In genomic region chr9:68366933-68367534, GRCh38 we compare ENCODE assay signal across 10 cellular contexts. TPM values are rescaled to one million over a fixed set of nuclear protein-coding genes. Genes with fewer than 3 reads are reported as not detected.
DNase-seq lines count a peak whose midpoint lies in the region; ATAC-seq and TF ChIP-seq lines count a peak whose summit lies in the region.
"Not testable (repeated sequence)": the region's sequence is repeated elsewhere in the genome, so short reads cannot be mapped to it uniquely, and the experiment has no call there.
"Had no signal": no experiment of that assay in that cellular context is flagged by ENCODE, and none has a peak within 500 bp of the region (broad histone marks: within the 10 kb centered on the region; RNA-seq: fewer than 3 reads in every experiment).

No MANE protein-coding gene starts in this region.

- not testable (repeated sequence) for TF ChIP-seq CTCF in CD14-positive monocyte (IDR thresholded peaks at IDR 0.05)

- not testable (repeated sequence) for H3K4me1 ChIP-seq in right cardiac atrium (ENCODE audit: control insufficient read depth, insufficient read depth, low read length)

- not testable (repeated sequence) for H3K9me3 ChIP-seq in right cardiac atrium (ENCODE audit: control insufficient read depth, low read length)

- POLR2A ChIA-PET in activated CD4-positive, alpha-beta memory T cell treated with anti-CD3 and anti-CD28 coated beads, Interleukin-2, amount 10 ng/mL, durations not matched to agents 7 days and 5 days (lab: Charles Lee) = not testable (repeated sequence)
- POLR2A ChIA-PET in naive thymus-derived CD8-positive, alpha-beta T cell (lab: Charles Lee) = interaction anchor here (0.6 kb wide), 1 partner anchor 506 kb away, joined by 4 read pairs; no protein-coding TSS in a partner anchor

- DNase-seq in CD14-positive monocyte (ENCODE audit: low spot score); central memory CD8-positive, alpha-beta T cell (ENCODE audit: low spot score in 2 of 2); right cardiac atrium; stimulated activated naive CD8-positive, alpha-beta T cell treated with anti-CD3 and anti-CD28 coated beads, Interleukin-15, Interleukin-2, amounts not matched to agents 100 U/mL and 50 U/mL, for 24 hours: not testable (repeated sequence)
- DNase-seq in KBM-7 = peak; percentile 3
- peak; percentile 16 for DNase-seq in activated CD4-positive, alpha-beta memory T cell treated with anti-CD3 and anti-CD28 coated beads, Interleukin-2, amount 10 ng/mL, durations not matched to agents 7 days and 5 days
- DNase-seq in naive thymus-derived CD8-positive, alpha-beta T cell = peak in 2 of 10 donors; percentile 6 to 17

- H3K9me3 Mint-ChIP-seq in CD14-positive monocyte; activated CD4-positive, alpha-beta memory T cell treated with anti-CD3 and anti-CD28 coated beads, Interleukin-2, amount 10 ng/mL, durations not matched to agents 7 days and 5 days; central memory CD8-positive, alpha-beta T cell; naive thymus-derived CD8-positive, alpha-beta T cell: not testable (repeated sequence)

- intact Hi-C loops in CD14-positive monocyte (cut with micrococcal nuclease); right cardiac atrium (cut with DNase I): not testable (repeated sequence)

- not testable (repeated sequence) for H3K27ac ChIP-seq in right cardiac atrium (ENCODE audit: low read length)

- not testable (repeated sequence) for H3K27me3 ChIP-seq in right cardiac atrium (ENCODE audit: control insufficient read depth, insufficient read depth)

- not testable (repeated sequence) for H3K27me3 Mint-ChIP-seq in CD14-positive monocyte (ENCODE audit: low read depth in 3 of 3); activated CD4-positive, alpha-beta memory T cell treated with anti-CD3 and anti-CD28 coated beads, Interleukin-2, amount 10 ng/mL, durations not matched to agents 7 days and 5 days; central memory CD8-positive, alpha-beta T cell
- peaks cover 0 to 11% (median 2%) of the 10 kb centered on the region in 5 donors for H3K27me3 Mint-ChIP-seq in naive thymus-derived CD8-positive, alpha-beta T cell

- ATAC-seq in GM19452 (IDR thresholded peaks at IDR 0.05; ENCODE audit: unreplicated experiment) (peak; percentile 64), right cardiac atrium (peak; percentile 73 to 82)
- ATAC-seq in central memory CD8-positive, alpha-beta T cell (replicated peaks; ENCODE audit: extremely low read depth, poor library complexity, severe bottlenecking) = peak; percentile 94
- ATAC-seq in naive thymus-derived CD8-positive, alpha-beta T cell = peak; percentile 80 to 88
- ATAC-seq in stimulated activated naive CD8-positive, alpha-beta T cell treated with anti-CD3 and anti-CD28 coated beads, Interleukin-15, Interleukin-2, amounts not matched to agents 100 U/mL and 50 U/mL, for 24 hours = peak; percentile 73

- peak overlapping the region in 6 of 7 donors; percentile 30 to 83 (median 68) for H3K27ac Mint-ChIP-seq in CD14-positive monocyte
- not testable (repeated sequence) for H3K27ac Mint-ChIP-seq in activated CD4-positive, alpha-beta memory T cell treated with anti-CD3 and anti-CD28 coated beads, Interleukin-2, amount 10 ng/mL, durations not matched to agents 7 days and 5 days; central memory CD8-positive, alpha-beta T cell (ENCODE audit: low read depth)
- H3K27ac Mint-ChIP-seq in naive thymus-derived CD8-positive, alpha-beta T cell = peak overlapping the region in 2 of 10 donors; percentile 21 to 44

- WGBS in right cardiac atrium = 23% methylated on average over 8 of the region's 10 CpGs

- H3K4me3 ChIP-seq in right cardiac atrium (ENCODE audit: low read length) = not testable (repeated sequence)

- CTCF ChIA-PET in activated CD4-positive, alpha-beta memory T cell treated with anti-CD3 and anti-CD28 coated beads, Interleukin-2, amount 10 ng/mL, durations not matched to agents 7 days and 5 days (lab: Charles Lee) = interaction anchor here (0.6 kb wide), 1 partner anchor 662 kb away, joined by 3 read pairs; no protein-coding TSS in a partner anchor

- not testable (repeated sequence) for H3K4me1 Mint-ChIP-seq in CD14-positive monocyte; activated CD4-positive, alpha-beta memory T cell treated with anti-CD3 and anti-CD28 coated beads, Interleukin-2, amount 10 ng/mL, durations not matched to agents 7 days and 5 days; central memory CD8-positive, alpha-beta T cell
- peaks cover 2 to 11% (median 8%) of the 10 kb centered on the region in 4 donors for H3K4me1 Mint-ChIP-seq in naive thymus-derived CD8-positive, alpha-beta T cell

- H3K36me3 Mint-ChIP-seq in CD14-positive monocyte; activated CD4-positive, alpha-beta memory T cell treated with anti-CD3 and anti-CD28 coated beads, Interleukin-2, amount 10 ng/mL, durations not matched to agents 7 days and 5 days (ENCODE audit: low read depth); central memory CD8-positive, alpha-beta T cell (ENCODE audit: insufficient read depth); naive thymus-derived CD8-positive, alpha-beta T cell: not testable (repeated sequence)

- peak overlapping the region; percentile 55 to 92 for H3K4me3 Mint-ChIP-seq in CD14-positive monocyte
- H3K4me3 Mint-ChIP-seq in activated CD4-positive, alpha-beta memory T cell treated with anti-CD3 and anti-CD28 coated beads, Interleukin-2, amount 10 ng/mL, durations not matched to agents 7 days and 5 days; central memory CD8-positive, alpha-beta T cell: not testable (repeated sequence)
- peak overlapping the region in 9 of 10 donors; percentile 22 to 71 (median 51) for H3K4me3 Mint-ChIP-seq in naive thymus-derived CD8-positive, alpha-beta T cell

- in situ Hi-C loops in KBM-7 (cut with MboI; ENCODE audit: low pct_unique_long_range_greater_than_20kb, low sequenced_read_pairs) = not testable (repeated sequence)

RNA-seq across cellular contexts. Expression of gene PGM5, which starts 10.6 kb away (rescaled TPM):
- polyA plus RNA-seq in CD14-positive monocyte (1 to 10 TPM; 1.1 to 1.2 TPM), right cardiac atrium (126 TPM)
- total RNA-seq in activated CD4-positive, alpha-beta memory T cell treated with anti-CD3 and anti-CD28 coated beads, Interleukin-2, amount 10 ng/mL, durations not matched to agents 7 days and 5 days = not detected
- 100 to 1,000 TPM; 315 to 485 (median 352) TPM for total RNA-seq in right cardiac atrium
- total RNA-seq in naive thymus-derived CD8-positive, alpha-beta T cell = not detected
- not detected for polyA plus RNA-seq in naive thymus-derived CD8-positive, alpha-beta T cell
- total RNA-seq: A673 had no signal
- polyA plus RNA-seq: SK-N-SH had no signal

Comparison
In these comparisons a context has a peak if more than half of its experiments do, and no peak if none do; other contexts are left out.
1. RNA of gene PGM5, which starts 10.6 kb away (total RNA-seq): 315 to 485 TPM in right cardiac atrium; not detected in activated CD4-positive, alpha-beta memory T cell treated with anti-CD3 and anti-CD28 coated beads, Interleukin-2, amount 10 ng/mL, durations not matched to agents 7 days and 5 days and not detected in naive thymus-derived CD8-positive, alpha-beta T cell; every median in the first group is over 100 times any median in the second.
2. Peak in every context shown above with its lines, with median percentiles within 50 percentile points of each other: ATAC-seq.